In genomic region chr11:34986883-34987525, GRCh38 we compare ENCODE assay signal across 20 cellular contexts.
DNase-seq lines count a peak whose midpoint lies in the region; ATAC-seq, FAIRE-seq and TF ChIP-seq lines count a peak whose summit lies in the region.
"Had no signal": no experiment of that assay in that cellular context is flagged by ENCODE, and none has a peak within 500 bp of the region (broad histone marks: within the 10 kb centered on the region; RNA-seq: fewer than 3 reads in every experiment).

No MANE protein-coding gene starts in this region.

- H4K20me1 ChIP-seq in BLaER1 (no peaks in the 10 kb centered on the region), astrocyte (ENCODE audit: insufficient read depth, low read length) (no peaks in the 10 kb centered on the region)

- FAIRE-seq in GM12892 (lab: Jason Lieb, UNC) (peak; percentile 30), astrocyte (lab: Jason Lieb, UNC) (no peak)

- peaks cover 31% of the 10 kb centered on the region for H3K36me3 ChIP-seq in BLaER1
- peaks cover 12% of the 10 kb centered on the region for H3K36me3 ChIP-seq in astrocyte (ENCODE audit: insufficient read depth, low read length)

- H3K27ac Mint-ChIP-seq in astrocyte (ENCODE audit: unreplicated experiment) (no peak overlapping the region), naive B cell (peak overlapping the region in 4 of 6 donors; percentile 0 to 11 (median 6))
- H3K27ac Mint-ChIP-seq: activated T-helper 1 cell treated with anti-CD3 and anti-CD28 coated beads, Interleukin-12 subunit alpha, Interleukin-12 subunit beta, Interleukin-2, Interleukin-4 antibody, amounts not matched to agents 30 ng/mL and 10 ng/mL and 1 ng/mL, durations not matched to agents 14 hours and 24 hours and 36 hours; CD4-positive, alpha-beta memory T cell had no signal

- no peak overlapping the region for H2AFZ ChIP-seq in astrocyte (ENCODE audit: low read depth, low read length)

- H3K4me3 ChIP-seq in BLaER1 (no peak overlapping the region), astrocyte (ENCODE audit: insufficient read depth, low read depth, low read length) (no peak overlapping the region), foreskin fibroblast (ENCODE audit: low read depth in 1 of 2, low read length in 2 of 2) (no peak overlapping the region)
- H3K4me3 ChIP-seq: right atrium auricular region had no signal

- H3K4me3 Mint-ChIP-seq in astrocyte (ENCODE audit: unreplicated experiment) (no peak overlapping the region), naive B cell (no peak overlapping the region)
- H3K4me3 Mint-ChIP-seq: activated T-helper 1 cell treated with anti-CD3 and anti-CD28 coated beads, Interleukin-12 subunit alpha, Interleukin-12 subunit beta, Interleukin-2, Interleukin-4 antibody, amounts not matched to agents 30 ng/mL and 10 ng/mL and 1 ng/mL, durations not matched to agents 14 hours and 24 hours and 36 hours; CD4-positive, alpha-beta memory T cell had no signal

- TF ChIP-seq CTCF in astrocyte (IDR thresholded peaks at IDR 0.05; ENCODE audit: insufficient read depth, low read depth, low read length): no peak
- TF ChIP-seq CTCF in foreskin fibroblast (IDR thresholded peaks at IDR 0.05; ENCODE audit: low read depth, low read length): no peak

- ATAC-seq in naive B cell (ENCODE audit: low read depth in 2 of 2) (no peak), GM21576 (IDR thresholded peaks at IDR 0.05; ENCODE audit: unreplicated experiment) (no peak)
- ATAC-seq: activated naive CD4-positive, alpha-beta T cell treated with anti-CD3 and anti-CD28 coated beads, Interleukin-2, amount 50 U/mL, for 72 hours had no signal

- peak overlapping the region; percentile 75 for H3K27ac ChIP-seq in BLaER1
- no peak overlapping the region for H3K27ac ChIP-seq in astrocyte (ENCODE audit: low read depth, low read length)
- H3K27ac ChIP-seq: right atrium auricular region had no signal

- H3K9me3 Mint-ChIP-seq in astrocyte (ENCODE audit: unreplicated experiment) (no peaks in the 10 kb centered on the region), naive B cell (no peaks in the 10 kb centered on the region)
- H3K9me3 Mint-ChIP-seq: activated naive CD4-positive, alpha-beta T cell treated with anti-CD3 and anti-CD28 coated beads, Interleukin-2, amount 50 U/mL, for 72 hours; activated T-helper 1 cell treated with anti-CD3 and anti-CD28 coated beads, Interleukin-12 subunit alpha, Interleukin-12 subunit beta, Interleukin-2, Interleukin-4 antibody, amounts not matched to agents 30 ng/mL and 10 ng/mL and 1 ng/mL, durations not matched to agents 14 hours and 24 hours and 36 hours; CD4-positive, alpha-beta memory T cell had no signal

- no peak overlapping the region for H3K9ac ChIP-seq in BLaER1
- H3K9ac ChIP-seq in astrocyte (ENCODE audit: low read length): peak overlapping the region; percentile 31

- H3K27me3 Mint-ChIP-seq in astrocyte (ENCODE audit: low read depth, unreplicated experiment): no peaks in the 10 kb centered on the region
- H3K27me3 Mint-ChIP-seq in naive B cell: no peaks in the 10 kb centered on the region
- H3K27me3 Mint-ChIP-seq: CD4-positive, alpha-beta memory T cell had no signal

- H3K27me3 ChIP-seq in BLaER1: no peaks in the 10 kb centered on the region
- no peaks in the 10 kb centered on the region for H3K27me3 ChIP-seq in astrocyte (ENCODE audit: insufficient read depth, low read length)
- H3K27me3 ChIP-seq: right atrium auricular region had no signal

- peaks cover 42% of the 10 kb centered on the region for H3K4me1 ChIP-seq in BLaER1
- peaks cover 28% of the 10 kb centered on the region for H3K4me1 ChIP-seq in astrocyte (ENCODE audit: insufficient read depth, low read length)
- H3K4me1 ChIP-seq: right atrium auricular region had no signal

- H3K79me2 ChIP-seq in astrocyte (ENCODE audit: insufficient read depth, low read length): no peaks in the 10 kb centered on the region

- H3K4me1 Mint-ChIP-seq in astrocyte (ENCODE audit: low read depth, unreplicated experiment) (peaks cover 27% of the 10 kb centered on the region), naive B cell (peaks cover 7 to 20% (median 12%) of the 10 kb centered on the region in 3 donors)

- H3K4me2 ChIP-seq in BLaER1: peak overlapping the region; percentile 79; the same call in 1 of the 2 replicates
- peak overlapping the region; percentile 34 for H3K4me2 ChIP-seq in astrocyte (ENCODE audit: low read length)

- H3K9me3 ChIP-seq in BLaER1 (peaks cover 24% of the 10 kb centered on the region), astrocyte (ENCODE audit: insufficient read depth, low read depth, low read length) (no peaks in the 10 kb centered on the region)
- H3K9me3 ChIP-seq: right atrium auricular region had no signal

- no peak for DNase-seq in GM12892 (ENCODE audit: insufficient read length)
- no peak for DNase-seq in astrocyte (ENCODE audit: low read depth)
- DNase-seq in naive B cell: no peak
- no peak for DNase-seq in foreskin fibroblast
- DNase-seq in NCI-H2196 treated with DMSO at 0.1 percent for 48 hours (lab: John Stamatoyannopoulos, UW; ENCODE audit: unreplicated experiment): no peak
- DNase-seq in dedifferentiated amniotic fluid mesenchymal stem cell (ENCODE audit: extremely low spot score): no peak
- DNase-seq: CD4-positive, alpha-beta memory T cell; glutamatergic neuron; H7; Kasumi-1; NCI-H1092 treated with DMSO at 0.1 percent for 48 hours; NCI-H2081; NK-92 treated with Interleukin-12 subunit alpha and Interleukin-12 subunit beta, amount 100 ng/mL, for 24 hours; occipital lobe; RPMI8226 had no signal

- no peak for TF ChIP-seq POLR2A in GM12892 (IDR thresholded peaks at IDR 0.05; ENCODE audit: low read depth, low read length)

- H3K36me3 Mint-ChIP-seq in astrocyte (ENCODE audit: low read depth, unreplicated experiment) (peaks cover 30% of the 10 kb centered on the region), naive B cell (peaks cover 23 to 31% of the 10 kb centered on the region in 2 donors)
